ENCODE assay signal across 1 cellular context in the genomic region with DNA sequence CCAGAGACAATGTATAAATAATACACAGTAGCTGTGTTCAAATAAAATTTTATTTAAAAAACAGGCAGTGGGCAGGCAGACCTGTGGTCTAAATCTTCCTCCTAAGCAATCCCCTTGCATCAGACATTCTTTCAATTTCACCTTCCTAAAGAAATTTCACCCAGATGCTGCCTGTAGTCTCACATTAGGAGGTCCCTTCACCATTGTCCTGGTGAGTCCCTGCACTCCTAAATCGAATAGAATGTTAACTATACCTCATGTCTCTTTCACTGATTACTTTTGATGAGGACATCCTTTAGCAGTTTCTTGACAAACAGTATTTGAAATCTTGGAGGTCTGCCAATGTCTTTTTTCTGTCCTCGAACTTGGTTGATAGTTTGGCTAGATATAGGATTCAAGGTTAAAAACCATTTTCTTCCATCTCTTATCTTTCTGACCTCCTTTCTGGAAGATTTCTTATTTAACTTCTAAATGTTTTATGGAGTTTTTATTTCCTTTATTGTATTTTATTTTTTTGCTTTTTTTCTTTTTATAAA.
TF ChIP-seq lines count a peak whose summit lies in the region.

No MANE protein-coding gene starts in this region.

TF ChIP-seq in HepG2, 621 proteins besides CTCF, POLR2A, EP300 and RAD21 (continued from another document):
- TF ChIP-seq, protein P1, sequence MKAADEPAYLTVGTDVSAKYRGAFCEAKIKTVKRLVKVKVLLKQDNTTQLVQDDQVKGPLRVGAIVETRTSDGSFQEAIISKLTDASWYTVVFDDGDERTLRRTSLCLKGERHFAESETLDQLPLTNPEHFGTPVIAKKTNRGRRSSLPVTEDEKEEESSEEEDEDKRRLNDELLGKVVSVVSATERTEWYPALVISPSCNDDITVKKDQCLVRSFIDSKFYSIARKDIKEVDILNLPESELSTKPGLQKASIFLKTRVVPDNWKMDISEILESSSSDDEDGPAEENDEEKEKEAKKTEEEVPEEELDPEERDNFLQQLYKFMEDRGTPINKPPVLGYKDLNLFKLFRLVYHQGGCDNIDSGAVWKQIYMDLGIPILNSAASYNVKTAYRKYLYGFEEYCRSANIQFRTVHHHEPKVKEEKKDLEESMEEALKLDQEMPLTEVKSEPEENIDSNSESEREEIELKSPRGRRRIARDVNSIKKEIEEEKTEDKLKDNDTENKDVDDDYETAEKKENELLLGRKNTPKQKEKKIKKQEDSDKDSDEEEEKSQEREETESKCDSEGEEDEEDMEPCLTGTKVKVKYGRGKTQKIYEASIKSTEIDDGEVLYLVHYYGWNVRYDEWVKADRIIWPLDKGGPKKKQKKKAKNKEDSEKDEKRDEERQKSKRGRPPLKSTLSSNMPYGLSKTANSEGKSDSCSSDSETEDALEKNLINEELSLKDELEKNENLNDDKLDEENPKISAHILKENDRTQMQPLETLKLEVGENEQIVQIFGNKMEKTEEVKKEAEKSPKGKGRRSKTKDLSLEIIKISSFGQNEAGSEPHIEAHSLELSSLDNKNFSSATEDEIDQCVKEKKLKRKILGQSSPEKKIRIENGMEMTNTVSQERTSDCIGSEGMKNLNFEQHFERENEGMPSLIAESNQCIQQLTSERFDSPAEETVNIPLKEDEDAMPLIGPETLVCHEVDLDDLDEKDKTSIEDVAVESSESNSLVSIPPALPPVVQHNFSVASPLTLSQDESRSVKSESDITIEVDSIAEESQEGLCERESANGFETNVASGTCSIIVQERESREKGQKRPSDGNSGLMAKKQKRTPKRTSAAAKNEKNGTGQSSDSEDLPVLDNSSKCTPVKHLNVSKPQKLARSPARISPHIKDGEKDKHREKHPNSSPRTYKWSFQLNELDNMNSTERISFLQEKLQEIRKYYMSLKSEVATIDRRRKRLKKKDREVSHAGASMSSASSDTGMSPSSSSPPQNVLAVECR (CRISPR knock-in tag; IDR thresholded peaks at IDR 0.05; ENCODE audit: borderline replicate concordance) = no peak
- TF ChIP-seq RARA (CRISPR knock-in tag; IDR thresholded peaks at IDR 0.05) (no peak), MED13 (CRISPR knock-in tag; IDR thresholded peaks at IDR 0.05) (no peak)
